Comparison of ENCODE assay signal across 27 cellular contexts in the genomic region with DNA sequence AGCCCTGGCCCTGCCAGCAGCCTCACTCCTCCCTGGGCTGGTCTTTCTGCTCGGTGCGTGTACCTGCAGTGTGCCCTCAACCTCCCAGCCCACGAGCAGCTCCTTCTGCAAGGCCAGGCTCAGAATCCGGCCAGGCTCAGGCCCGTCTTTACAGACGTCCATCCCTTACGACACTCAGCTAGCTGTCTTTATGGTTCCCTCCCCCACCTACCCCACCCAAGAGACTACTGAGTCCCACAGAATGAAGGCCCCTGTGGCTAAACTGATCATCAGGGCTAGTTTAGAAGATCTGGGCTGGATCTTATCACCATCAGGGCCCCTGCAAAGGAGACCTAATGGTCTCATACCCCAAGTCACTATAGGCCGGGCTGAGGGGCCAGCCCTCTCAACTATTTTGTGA. TPM values are rescaled to one million over a fixed set of nuclear protein-coding genes. Genes with fewer than 3 reads are reported as not detected.
"Had no signal": no experiment of that assay in that cellular context is flagged by ENCODE, and none has a peak within 500 bp of the region (broad histone marks: within the 10 kb centered on the region; RNA-seq: fewer than 3 reads in every experiment).

No MANE protein-coding gene starts in this region.

- H3K36me3 Mint-ChIP-seq: activated CD8-positive, alpha-beta memory T cell treated with anti-CD3 and anti-CD28 coated beads, Interleukin-2, amount 10 ng/mL, durations not matched to agents 7 days and 5 days; activated naive CD8-positive, alpha-beta T cell had no signal

- H3K9me3 Mint-ChIP-seq: activated naive CD4-positive, alpha-beta T cell treated with anti-CD3 and anti-CD28 coated beads for 36 hours; activated T-helper 17 cell treated with anti-CD3 and anti-CD28 coated beads, Interleukin-2, amount 50 U/mL, for 72 hours; T-helper 1 cell treated with Interleukin-12 subunit alpha and Interleukin-12 subunit beta and Interleukin-4 antibody, amounts not matched to agents 30 μg/mL and 1 μg/mL, for 36 hours had no signal

- H3K4me3 ChIP-seq: adrenal gland, breast epithelium, colonic mucosa, SJCRH30 had no signal

- DNase-seq: activated CD4-positive, alpha-beta T cell treated with anti-CD3 and anti-CD28 coated beads for 4 hours; activated CD8-positive, alpha-beta memory T cell treated with anti-CD3 and anti-CD28 coated beads, Interleukin-2, amount 10 ng/mL, durations not matched to agents 7 days and 5 days; activated gamma-delta T cell; activated naive CD4-positive, alpha-beta T cell treated with anti-CD3 and anti-CD28 coated beads for 36 hours; activated T-cell treated with anti-CD3 and anti-CD28 coated beads, Interleukin-2, amount 50 U/mL, for 48 hours; adrenal gland; anterior cingulate cortex; caudate nucleus; colonic mucosa; Kasumi-1; NCI-H1048; NCI-H146; NCI-H187 treated with DMSO at 0.1 percent for 48 hours; NCI-H2081 treated with DMSO at 0.1 percent for 48 hours; NCI-H2227 treated with DMSO at 0.1 percent for 48 hours; NCI-H526 treated with DMSO at 0.1 percent for 48 hours; NCI-H82; SJCRH30 had no signal

- H3K27me3 Mint-ChIP-seq: activated CD8-positive, alpha-beta memory T cell treated with anti-CD3 and anti-CD28 coated beads, Interleukin-2, amount 10 ng/mL, durations not matched to agents 7 days and 5 days; activated naive CD8-positive, alpha-beta T cell; activated T-helper 17 cell treated with anti-CD3 and anti-CD28 coated beads, Interleukin-2, amount 50 U/mL, for 72 hours had no signal

- H3K36me3 ChIP-seq: adrenal gland, breast epithelium, colonic mucosa had no signal

- H3K4me1 ChIP-seq: adrenal gland, breast epithelium, colonic mucosa, SJCRH30 had no signal

- H3K4me3 Mint-ChIP-seq: activated CD8-positive, alpha-beta memory T cell treated with anti-CD3 and anti-CD28 coated beads, Interleukin-2, amount 10 ng/mL, durations not matched to agents 7 days and 5 days; activated naive CD4-positive, alpha-beta T cell treated with anti-CD3 and anti-CD28 coated beads for 36 hours; activated naive CD8-positive, alpha-beta T cell; activated T-helper 17 cell treated with anti-CD3 and anti-CD28 coated beads, Interleukin-2, amount 50 U/mL, for 72 hours; T-helper 1 cell treated with Interleukin-12 subunit alpha and Interleukin-12 subunit beta and Interleukin-4 antibody, amounts not matched to agents 30 μg/mL and 1 μg/mL, for 36 hours had no signal

- ATAC-seq: activated CD4-positive, CD25-positive, alpha-beta regulatory T cell treated with anti-CD3 and anti-CD28 coated beads, Interleukin-2, amount 50 U/mL, for 24 hours; activated CD8-positive, alpha-beta memory T cell treated with anti-CD3 and anti-CD28 coated beads, Interleukin-2, amount 10 ng/mL, durations not matched to agents 7 days and 5 days; activated T-helper 17 cell treated with anti-CD3 and anti-CD28 coated beads, Interleukin-2, amount 50 U/mL, for 72 hours; Right ventricle myocardium inferior had no signal

- H3K27ac ChIP-seq: adrenal gland, breast epithelium, colonic mucosa, SJCRH30 had no signal

- H3K9me3 ChIP-seq: adrenal gland, breast epithelium, colonic mucosa, SJCRH30 had no signal

- H3K27ac Mint-ChIP-seq: activated CD8-positive, alpha-beta memory T cell treated with anti-CD3 and anti-CD28 coated beads, Interleukin-2, amount 10 ng/mL, durations not matched to agents 7 days and 5 days; activated naive CD4-positive, alpha-beta T cell treated with anti-CD3 and anti-CD28 coated beads for 36 hours; activated naive CD8-positive, alpha-beta T cell; activated T-helper 17 cell treated with anti-CD3 and anti-CD28 coated beads, Interleukin-2, amount 50 U/mL, for 72 hours; T-helper 1 cell treated with Interleukin-12 subunit alpha and Interleukin-12 subunit beta and Interleukin-4 antibody, amounts not matched to agents 30 μg/mL and 1 μg/mL, for 36 hours had no signal

- H3K4me1 Mint-ChIP-seq: activated CD8-positive, alpha-beta memory T cell treated with anti-CD3 and anti-CD28 coated beads, Interleukin-2, amount 10 ng/mL, durations not matched to agents 7 days and 5 days had no signal

RNA-seq across cellular contexts. Expression of a gene that starts 10.7 kb away (rescaled TPM):
- total RNA-seq: activated naive CD4-positive, alpha-beta T cell treated with anti-CD3 and anti-CD28 coated beads for 36 hours; NCI-H460; OCI-LY7; RPMI7951; SJCRH30 had no signal

RNA-seq across cellular contexts. Expression of a gene that starts 40.1 kb away (rescaled TPM):
- total RNA-seq: NCI-H460, OCI-LY7, Right ventricle myocardium inferior, RPMI7951 had no signal
